In the genomic region with DNA sequence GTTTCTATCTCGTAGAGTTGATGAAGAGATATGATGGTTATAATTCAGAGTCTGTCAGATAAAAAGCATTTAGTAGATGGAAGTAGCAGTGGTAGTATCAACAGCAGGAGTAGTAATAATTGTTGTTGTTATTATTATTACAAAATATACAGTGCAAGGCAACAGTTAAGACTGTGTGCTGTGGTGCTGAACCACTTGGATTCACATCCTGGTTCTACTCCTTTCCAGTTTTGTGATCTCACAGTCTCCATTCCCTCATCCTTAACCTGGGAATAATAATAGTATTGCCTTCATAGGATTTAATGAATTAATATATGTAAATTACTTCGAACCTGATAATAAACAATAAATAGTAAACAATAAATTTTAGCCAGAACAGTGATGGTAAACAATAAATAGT, we compare ENCODE assay signal across 1 cellular context.
TF ChIP-seq lines count a peak whose summit lies in the region.

No MANE protein-coding gene starts in this region.

TF ChIP-seq in IMR-90, 13 proteins besides CTCF, POLR2A, EP300 and RAD21 (continued from another document):
- TF ChIP-seq MXI1 (IDR thresholded peaks at IDR 0.05; ENCODE audit: borderline replicate concordance, low read depth, low read length), result no peak
